In the genomic region with DNA sequence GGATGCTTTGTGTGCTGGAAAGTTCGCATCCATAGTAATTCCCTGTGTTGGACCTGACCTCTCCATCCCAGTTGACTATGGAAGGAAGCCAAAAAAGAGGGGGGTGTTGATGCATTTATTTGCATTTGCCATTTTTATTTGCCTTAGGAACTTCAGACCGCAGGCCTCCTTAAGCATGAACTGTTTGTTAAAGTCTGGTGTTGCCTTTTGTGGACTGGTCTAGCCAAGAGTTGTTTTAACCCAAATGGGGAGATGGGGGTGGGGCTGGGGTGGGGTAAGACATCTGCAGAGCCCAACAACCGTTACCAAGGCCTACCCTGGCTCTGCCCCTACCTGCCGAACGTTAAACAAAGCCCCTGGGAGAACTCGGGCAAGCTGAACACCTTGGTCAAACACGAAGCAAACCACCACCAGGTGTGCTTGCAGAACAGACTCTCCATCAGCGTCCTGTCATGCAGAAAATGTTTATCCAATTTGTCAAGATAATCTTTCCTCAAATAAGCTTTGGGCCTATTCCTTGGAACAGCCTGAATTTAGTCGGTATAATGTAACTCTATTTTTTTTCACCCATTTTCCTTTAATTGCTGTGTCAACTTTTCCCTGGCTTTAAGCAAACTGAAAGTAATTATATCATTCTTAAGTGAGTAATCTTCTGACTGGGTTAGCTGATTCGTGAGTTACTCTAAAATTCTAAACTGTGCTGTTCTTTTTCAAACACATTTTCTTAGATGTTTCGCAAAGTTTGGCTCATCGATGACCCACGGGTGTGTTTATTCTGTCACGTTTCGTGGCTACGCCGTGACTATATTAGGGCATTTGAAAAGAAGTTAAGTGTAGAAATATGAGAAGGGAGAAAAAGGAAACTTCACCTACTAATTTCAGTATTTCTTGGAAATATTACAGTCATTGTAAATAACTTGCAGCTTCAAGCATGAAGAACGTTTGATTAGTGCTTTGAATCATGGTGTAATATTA, we compare ENCODE assay signal across 1 cellular context.
TF ChIP-seq lines count a peak whose summit lies in the region.

No MANE protein-coding gene starts in this region.

TF ChIP-seq in HEK293, 187 proteins besides CTCF, POLR2A, EP300 and RAD21 (continued from another document):
- TF ChIP-seq, protein P1, sequence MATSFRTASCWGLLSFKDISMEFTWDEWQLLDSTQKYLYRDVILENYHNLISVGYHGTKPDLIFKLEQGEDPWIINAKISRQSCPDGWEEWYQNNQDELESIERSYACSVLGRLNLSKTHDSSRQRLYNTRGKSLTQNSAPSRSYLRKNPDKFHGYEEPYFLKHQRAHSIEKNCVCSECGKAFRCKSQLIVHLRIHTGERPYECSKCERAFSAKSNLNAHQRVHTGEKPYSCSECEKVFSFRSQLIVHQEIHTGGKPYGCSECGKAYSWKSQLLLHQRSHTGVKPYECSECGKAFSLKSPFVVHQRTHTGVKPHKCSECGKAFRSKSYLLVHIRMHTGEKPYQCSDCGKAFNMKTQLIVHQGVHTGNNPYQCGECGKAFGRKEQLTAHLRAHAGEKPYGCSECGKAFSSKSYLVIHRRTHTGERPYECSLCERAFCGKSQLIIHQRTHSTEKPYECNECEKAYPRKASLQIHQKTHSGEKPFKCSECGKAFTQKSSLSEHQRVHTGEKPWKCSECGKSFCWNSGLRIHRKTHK (tag by site-specific recombination; IDR thresholded peaks at IDR 0.05), result no peak
- TF ChIP-seq ZNF248 (tag by site-specific recombination; IDR thresholded peaks at IDR 0.05) (no peak), ZNF112 (tag by site-specific recombination; IDR thresholded peaks at IDR 0.05) (no peak), MYNN (tag by site-specific recombination; IDR thresholded peaks at IDR 0.05; ENCODE audit: borderline replicate concordance) (no peak), ZNF404 (tag by site-specific recombination; IDR thresholded peaks at IDR 0.05) (no peak), ZNF138 (tag by site-specific recombination; IDR thresholded peaks at IDR 0.05; ENCODE audit: borderline replicate concordance) (no peak), MZF1 (tag by site-specific recombination; IDR thresholded peaks at IDR 0.05; ENCODE audit: borderline replicate concordance) (no peak), ZNF626 (tag by site-specific recombination; IDR thresholded peaks at IDR 0.05) (no peak), ZNF548 (tag by site-specific recombination; IDR thresholded peaks at IDR 0.05) (no peak), TCF7L2 (IDR thresholded peaks at IDR 0.05; ENCODE audit: borderline replicate concordance, low read depth, low read length) (no peak), SCRT1 (tag by site-specific recombination; IDR thresholded peaks at IDR 0.05; ENCODE audit: borderline replicate concordance) (no peak), ZNF677 (tag by site-specific recombination; IDR thresholded peaks at IDR 0.05) (no peak)
- TF ChIP-seq, protein P2, sequence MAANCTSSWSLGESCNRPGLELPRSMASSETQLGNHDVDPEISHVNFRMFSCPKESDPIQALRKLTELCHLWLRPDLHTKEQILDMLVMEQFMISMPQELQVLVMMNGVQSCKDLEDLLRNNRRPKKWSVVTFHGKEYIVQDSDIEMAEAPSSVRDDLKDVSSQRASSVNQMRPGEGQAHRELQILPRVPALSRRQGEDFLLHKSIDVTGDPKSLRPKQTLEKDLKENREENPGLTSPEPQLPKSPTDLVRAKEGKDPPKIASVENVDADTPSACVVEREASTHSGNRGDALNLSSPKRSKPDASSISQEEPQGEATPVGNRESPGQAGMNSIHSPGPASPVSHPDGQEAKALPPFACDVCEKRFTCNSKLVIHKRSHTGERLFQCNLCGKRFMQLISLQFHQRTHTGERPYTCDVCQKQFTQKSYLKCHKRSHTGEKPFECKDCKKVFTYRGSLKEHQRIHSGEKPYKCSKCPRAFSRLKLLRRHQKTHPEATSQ (tag by site-specific recombination; IDR thresholded peaks at IDR 0.05), result no peak
- TF ChIP-seq, protein P3, sequence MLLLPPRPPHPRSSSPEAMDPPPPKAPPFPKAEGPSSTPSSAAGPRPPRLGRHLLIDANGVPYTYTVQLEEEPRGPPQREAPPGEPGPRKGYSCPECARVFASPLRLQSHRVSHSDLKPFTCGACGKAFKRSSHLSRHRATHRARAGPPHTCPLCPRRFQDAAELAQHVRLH (tag by site-specific recombination; IDR thresholded peaks at IDR 0.05), result no peak
- TF ChIP-seq, protein P4, sequence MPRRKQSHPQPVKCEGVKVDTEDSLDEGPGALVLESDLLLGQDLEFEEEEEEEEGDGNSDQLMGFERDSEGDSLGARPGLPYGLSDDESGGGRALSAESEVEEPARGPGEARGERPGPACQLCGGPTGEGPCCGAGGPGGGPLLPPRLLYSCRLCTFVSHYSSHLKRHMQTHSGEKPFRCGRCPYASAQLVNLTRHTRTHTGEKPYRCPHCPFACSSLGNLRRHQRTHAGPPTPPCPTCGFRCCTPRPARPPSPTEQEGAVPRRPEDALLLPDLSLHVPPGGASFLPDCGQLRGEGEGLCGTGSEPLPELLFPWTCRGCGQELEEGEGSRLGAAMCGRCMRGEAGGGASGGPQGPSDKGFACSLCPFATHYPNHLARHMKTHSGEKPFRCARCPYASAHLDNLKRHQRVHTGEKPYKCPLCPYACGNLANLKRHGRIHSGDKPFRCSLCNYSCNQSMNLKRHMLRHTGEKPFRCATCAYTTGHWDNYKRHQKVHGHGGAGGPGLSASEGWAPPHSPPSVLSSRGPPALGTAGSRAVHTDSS (tag by site-specific recombination; IDR thresholded peaks at IDR 0.05), result no peak
